7 cellular contexts compared by ENCODE assay signal in genomic region chr14:51328089-51328941, GRCh38.
DNase-seq lines count a peak whose midpoint lies in the region; ATAC-seq lines count a peak whose summit lies in the region.

No MANE protein-coding gene starts in this region.

- peak; percentile 73 for ATAC-seq in stimulated activated effector memory CD8-positive, alpha-beta T cell treated with anti-CD3 and anti-CD28 coated beads, Interleukin-12 subunit alpha, Interleukin-12 subunit beta, amount 100 ng/mL, for 72 hours
- ATAC-seq in HG03139 (IDR thresholded peaks at IDR 0.05; ENCODE audit: unreplicated experiment): no peak

- no peak overlapping the region for H3K4me3 Mint-ChIP-seq in stimulated activated effector memory CD8-positive, alpha-beta T cell treated with anti-CD3 and anti-CD28 coated beads, Interleukin-12 subunit alpha, Interleukin-12 subunit beta, amount 100 ng/mL, for 72 hours

- peaks cover 6% of the 10 kb centered on the region for H3K4me1 Mint-ChIP-seq in stimulated activated effector memory CD8-positive, alpha-beta T cell treated with anti-CD3 and anti-CD28 coated beads, Interleukin-12 subunit alpha, Interleukin-12 subunit beta, amount 100 ng/mL, for 72 hours

- H3K27ac Mint-ChIP-seq in stimulated activated effector memory CD8-positive, alpha-beta T cell treated with anti-CD3 and anti-CD28 coated beads, Interleukin-12 subunit alpha, Interleukin-12 subunit beta, amount 100 ng/mL, for 72 hours: no peak overlapping the region

- H3K9me3 Mint-ChIP-seq in stimulated activated effector memory CD8-positive, alpha-beta T cell treated with anti-CD3 and anti-CD28 coated beads, Interleukin-12 subunit alpha, Interleukin-12 subunit beta, amount 100 ng/mL, for 72 hours: no peaks in the 10 kb centered on the region

- H3K36me3 Mint-ChIP-seq in stimulated activated effector memory CD8-positive, alpha-beta T cell treated with anti-CD3 and anti-CD28 coated beads, Interleukin-12 subunit alpha, Interleukin-12 subunit beta, amount 100 ng/mL, for 72 hours: no peaks in the 10 kb centered on the region

- DNase-seq in NCI-H1694 treated with DMSO at 0.1 percent for 48 hours (lab: John Stamatoyannopoulos, UW): peak; percentile 76
- DNase-seq in activated naive CD4-positive, alpha-beta T cell treated with anti-CD3 and anti-CD28 coated beads, Interleukin-2, amount 50 U/mL, for 16 hours: peak; percentile 21
- peak; percentile 24 for DNase-seq in left kidney (ENCODE audit: low read depth, low spot score)
- no peak for DNase-seq in stimulated activated effector memory CD8-positive, alpha-beta T cell treated with anti-CD3 and anti-CD28 coated beads, Interleukin-12 subunit alpha, Interleukin-12 subunit beta, amount 100 ng/mL, for 72 hours (ENCODE audit: low spot score in 2 of 2)
- no peak for DNase-seq in Ammon's horn (ENCODE audit: low spot score)
- DNase-seq in cerebellar nuclear complex (lab: John Stamatoyannopoulos, UW): no peak

Comparison
In these comparisons a context has a peak if more than half of its experiments do, and no peak if none do; other contexts are left out.
1. DNase-seq: peak in NCI-H1694 treated with DMSO at 0.1 percent for 48 hours (single experiment), activated naive CD4-positive, alpha-beta T cell treated with anti-CD3 and anti-CD28 coated beads, Interleukin-2, amount 50 U/mL, for 16 hours (single experiment) and left kidney (single experiment); none in stimulated activated effector memory CD8-positive, alpha-beta T cell treated with anti-CD3 and anti-CD28 coated beads, Interleukin-12 subunit alpha, Interleukin-12 subunit beta, amount 100 ng/mL, for 72 hours (0 of 2), Ammon's horn (single experiment) and cerebellar nuclear complex (0 of 2).